ENCODE assay signal across 24 cellular contexts in the genomic region with DNA sequence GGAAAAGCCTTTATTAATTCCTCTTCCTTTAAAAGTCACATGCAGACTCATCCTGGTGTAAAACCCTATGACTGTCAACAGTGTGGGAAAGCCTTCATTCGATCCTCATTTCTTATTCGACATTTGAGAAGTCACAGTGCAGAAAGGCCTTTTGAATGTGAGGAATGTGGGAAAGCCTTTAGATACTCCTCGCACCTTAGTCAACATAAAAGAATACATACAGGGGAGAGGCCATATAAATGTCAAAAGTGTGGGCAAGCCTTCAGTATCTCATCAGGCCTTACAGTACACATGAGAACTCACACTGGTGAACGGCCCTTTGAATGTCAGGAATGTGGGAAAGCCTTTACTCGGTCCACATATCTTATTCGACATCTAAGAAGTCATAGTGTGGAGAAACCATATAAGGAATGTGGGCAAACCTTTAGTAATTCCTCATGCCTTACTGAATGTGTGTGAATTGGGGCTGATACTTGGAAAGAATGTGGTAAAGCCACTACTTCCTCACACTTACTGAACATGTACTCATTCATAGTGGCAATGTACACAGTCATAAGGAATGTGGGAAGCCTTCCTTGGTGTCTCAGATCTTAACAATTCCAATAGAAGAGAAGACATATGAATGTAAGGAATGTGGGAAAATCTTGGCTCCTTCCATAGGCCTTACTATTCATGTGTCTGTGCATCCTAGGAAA. TPM values are rescaled to one million over a fixed set of nuclear protein-coding genes. Genes with fewer than 3 reads are reported as not detected.
A peak's percentile ranks its signal among the peaks of the same experiment; 100 is the strongest.
DNase-seq lines count a peak whose midpoint lies in the region; ATAC-seq and TF ChIP-seq lines count a peak whose summit lies in the region.
"Had no signal": no experiment of that assay in that cellular context is flagged by ENCODE, and none has a peak within 500 bp of the region (broad histone marks: within the 10 kb centered on the region; RNA-seq: fewer than 3 reads in every experiment).

No MANE protein-coding gene starts in this region.

- intact Hi-C loops in aorta (cut with DNase I) (no loop called here), vagina (cut with DNase I) (no loop called here)

- no peaks in the 10 kb centered on the region for H3K4me1 Mint-ChIP-seq in activated naive CD4-positive, alpha-beta T cell treated with anti-CD3 and anti-CD28 coated beads, Interleukin-2, amount 50 U/mL, for 24 hours
- H3K4me1 Mint-ChIP-seq in activated naive CD8-positive, alpha-beta T cell treated with anti-CD3 and anti-CD28 coated beads, Interleukin-2, amount 50 U/mL, for 24 hours = no peaks in the 10 kb centered on the region
- H3K4me1 Mint-ChIP-seq: CD14-positive monocyte, memory B cell, nephron had no signal

- H3K27me3 Mint-ChIP-seq in activated naive CD4-positive, alpha-beta T cell treated with anti-CD3 and anti-CD28 coated beads, Interleukin-2, amount 50 U/mL, for 24 hours = no peaks in the 10 kb centered on the region
- H3K27me3 Mint-ChIP-seq in activated naive CD8-positive, alpha-beta T cell treated with anti-CD3 and anti-CD28 coated beads, Interleukin-2, amount 50 U/mL, for 24 hours = no peaks in the 10 kb centered on the region
- H3K27me3 Mint-ChIP-seq: memory B cell had no signal

- H3K27me3 ChIP-seq in aorta (ENCODE audit: control insufficient read depth in 1 of 2, insufficient read depth in 2 of 2, low read length in 1 of 2) = no peaks in the 10 kb centered on the region
- H3K27me3 ChIP-seq in vagina = no peaks in the 10 kb centered on the region
- H3K27me3 ChIP-seq: ascending aorta had no signal

- TF ChIP-seq POLR2A in vagina (IDR thresholded peaks at IDR 0.05) = no peak

- ATAC-seq in aorta (ENCODE audit: low FRiP score) (no peak), HG02852 (IDR thresholded peaks at IDR 0.05; ENCODE audit: unreplicated experiment) (no peak)
- no peak for ATAC-seq in activated naive CD8-positive, alpha-beta T cell treated with anti-CD3 and anti-CD28 coated beads, Interleukin-2, amount 50 U/mL, for 24 hours
- ATAC-seq: Panc1 had no signal

- H3K36me3 Mint-ChIP-seq in activated naive CD4-positive, alpha-beta T cell treated with anti-CD3 and anti-CD28 coated beads, Interleukin-2, amount 50 U/mL, for 24 hours = peaks cover 65% of the 10 kb centered on the region
- H3K36me3 Mint-ChIP-seq in activated naive CD8-positive, alpha-beta T cell treated with anti-CD3 and anti-CD28 coated beads, Interleukin-2, amount 50 U/mL, for 24 hours (ENCODE audit: low read depth) = peaks cover 84% of the 10 kb centered on the region

- H3K27ac ChIP-seq in aorta (ENCODE audit: low read depth in 1 of 2, low read length in 2 of 2) (no peak overlapping the region), vagina (no peak overlapping the region)
- H3K27ac ChIP-seq: ascending aorta, VCaP had no signal

- H3K4me3 Mint-ChIP-seq in activated naive CD4-positive, alpha-beta T cell treated with anti-CD3 and anti-CD28 coated beads, Interleukin-2, amount 50 U/mL, for 24 hours = no peak overlapping the region
- H3K4me3 Mint-ChIP-seq in activated naive CD8-positive, alpha-beta T cell treated with anti-CD3 and anti-CD28 coated beads, Interleukin-2, amount 50 U/mL, for 24 hours = no peak overlapping the region
- H3K4me3 Mint-ChIP-seq: CD14-positive monocyte, memory B cell, nephron had no signal

- H3K9me3 ChIP-seq in aorta (ENCODE audit: control insufficient read depth, low read length) (peaks cover 26% of the 10 kb centered on the region), vagina (peaks cover 87% of the 10 kb centered on the region)

- H3K9me3 Mint-ChIP-seq in activated naive CD4-positive, alpha-beta T cell treated with anti-CD3 and anti-CD28 coated beads, Interleukin-2, amount 50 U/mL, for 24 hours = peaks cover 27% of the 10 kb centered on the region
- peaks cover 72% of the 10 kb centered on the region for H3K9me3 Mint-ChIP-seq in activated naive CD8-positive, alpha-beta T cell treated with anti-CD3 and anti-CD28 coated beads, Interleukin-2, amount 50 U/mL, for 24 hours

- peak overlapping the region; percentile 17 for H3K27ac Mint-ChIP-seq in activated naive CD4-positive, alpha-beta T cell treated with anti-CD3 and anti-CD28 coated beads, Interleukin-2, amount 50 U/mL, for 24 hours
- H3K27ac Mint-ChIP-seq in activated naive CD8-positive, alpha-beta T cell treated with anti-CD3 and anti-CD28 coated beads, Interleukin-2, amount 50 U/mL, for 24 hours = no peak overlapping the region
- H3K27ac Mint-ChIP-seq: memory B cell, nephron had no signal

- TF ChIP-seq CTCF in vagina (IDR thresholded peaks at IDR 0.05) = no peak

- H3K4me3 ChIP-seq in aorta (ENCODE audit: low read length in 2 of 2) = peak overlapping the region; percentile 4 to 26
- H3K4me3 ChIP-seq in vagina = no peak overlapping the region

- H3K4me1 ChIP-seq in aorta (ENCODE audit: control insufficient read depth in 1 of 2, insufficient read depth in 2 of 2, low read length in 2 of 2) (no peaks in the 10 kb centered on the region), vagina (no peaks in the 10 kb centered on the region)
- H3K4me1 ChIP-seq: ascending aorta had no signal

- WGBS in aorta, 2 donors = 97 to 98% methylated on average over 6 of the region's 6 CpGs

- H3K36me3 ChIP-seq in aorta (ENCODE audit: control insufficient read depth in 1 of 2, insufficient read depth in 2 of 2, low read length in 1 of 2) (peaks cover 21 to 30% of the 10 kb centered on the region in 2 donors), vagina (peaks cover 11 to 88% of the 10 kb centered on the region in 2 donors)

- DNase-seq in activated naive CD4-positive, alpha-beta T cell treated with Interleukin-2 at 50 U/mL for 16 hours = no peak
- DNase-seq in RKO (ENCODE audit: low spot score) (peak; percentile 67), fibroblast of peridontal ligament (ENCODE audit: extremely low read depth) (peak; percentile 2), aorta (no peak), vagina (ENCODE audit: extremely low spot score in 2 of 2) (no peak)
- no peak for DNase-seq in activated naive CD8-positive, alpha-beta T cell treated with anti-CD3 and anti-CD28 coated beads, Interleukin-2, amount 50 U/mL, for 24 hours
- DNase-seq: ACHN; activated CD8-positive, alpha-beta memory T cell treated with anti-CD3 and anti-CD28 coated beads, Interleukin-2, amount 50 U/mL, for 48 hours; activated gamma-delta T cell treated with Interleukin-2 at 50 U/mL for 16 hours; DMS79; foreskin melanocyte; hypothalamus; NCI-H1694; NCI-H226; stimulated activated CD4-positive, alpha-beta T cell treated with anti-CD3 and anti-CD28 coated beads, Interleukin-4, amount 100 ng/mL, for 4 hours; T-helper 2 cell had no signal

RNA-seq across cellular contexts. Expression of gene ZNF559, which starts 18.8 kb away (rescaled TPM):
- total RNA-seq in aorta (10 to 100 TPM; 15.4 to 31.1 TPM), vagina (23.1 TPM)
- 10 to 100 TPM in 1 of 2 donors, 1 to 10 TPM in 1; 8.1 to 19.4 TPM for polyA plus RNA-seq in aorta

RNA-seq across cellular contexts. Expression of gene ZNF177, which starts 20.1 kb away (rescaled TPM):
- total RNA-seq in aorta (1 to 10 TPM; 2.0 to 3.6 TPM), vagina (0.98 TPM)
- polyA plus RNA-seq in aorta = 1 to 10 TPM in 1 of 2 donors, not detected in 1; 5.1 TPM
- total RNA-seq: ascending aorta had no signal

RNA-seq across cellular contexts. Expression of gene ZNF699, which starts 33.1 kb away (rescaled TPM):
- 10 to 100 TPM; 12.1 to 12.4 TPM for total RNA-seq in aorta
- 1 to 10 TPM; 1.6 to 2.5 TPM for polyA plus RNA-seq in aorta
- 11.0 TPM for total RNA-seq in vagina

Comparison
In these comparisons a context has a peak if more than half of its experiments do, and no peak if none do; other contexts are left out.
1. DNase-seq: peak in RKO (single experiment) and fibroblast of peridontal ligament (single experiment); none in activated naive CD4-positive, alpha-beta T cell treated with Interleukin-2 at 50 U/mL for 16 hours (single experiment), aorta (0 of 2), vagina (0 of 2) and activated naive CD8-positive, alpha-beta T cell treated with anti-CD3 and anti-CD28 coated beads, Interleukin-2, amount 50 U/mL, for 24 hours (single experiment).
2. H3K4me3 ChIP-seq: peak in aorta (2 of 2); none in vagina (0 of 2).